30 cellular contexts compared by ENCODE assay signal in the genomic region with DNA sequence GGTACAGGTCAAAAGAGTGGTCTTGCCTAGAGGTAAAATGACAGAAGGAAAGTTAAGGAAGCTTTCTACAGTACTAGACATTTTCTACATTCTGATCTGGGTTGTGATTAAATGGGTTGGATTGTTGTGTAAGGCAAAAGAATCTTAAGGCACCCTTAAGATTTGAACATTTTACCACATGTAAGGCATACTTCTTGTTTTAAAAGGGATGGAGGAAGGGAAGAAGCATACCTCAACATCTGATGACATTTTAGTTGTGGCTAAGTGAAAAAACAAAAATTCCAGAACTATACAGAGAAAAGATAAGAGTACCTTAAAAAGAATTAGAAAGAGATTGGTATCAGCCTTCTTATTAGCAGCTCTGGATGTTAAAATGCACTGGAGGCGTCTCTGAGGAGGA.
"Had no signal": no experiment of that assay in that cellular context is flagged by ENCODE, and none has a peak within 500 bp of the region (broad histone marks: within the 10 kb centered on the region; RNA-seq: fewer than 3 reads in every experiment).

No MANE protein-coding gene starts in this region.

- DNase-seq: naive thymus-derived CD8-positive, alpha-beta T cell; nephron progenitor cell; occipital lobe; ovary; posterior cingulate gyrus; psoas muscle; right cardiac atrium; right lobe of liver; sigmoid colon; small intestine; spleen; stimulated activated CD4-positive, alpha-beta T cell treated with anti-CD3 and anti-CD28 coated beads, Interleukin-12 subunit alpha, Interleukin-12 subunit beta, amount 100 ng/mL, for 4 hours; stimulated activated CD4-positive, alpha-beta T cell treated with anti-CD3 and anti-CD28 coated beads, Interleukin-1b, Interleukin-23, amount 100 ng/mL, for 48 hours; stimulated activated CD4-positive, alpha-beta T cell treated with anti-CD3 and anti-CD28 coated beads, Interleukin-4, amount 100 ng/mL, for 1 hour; stimulated activated CD4-positive, alpha-beta T cell treated with anti-CD3 and anti-CD28 coated beads, Interleukin-4, amount 100 ng/mL, for 4 hours; stimulated activated CD8-positive, alpha-beta memory T cell treated with anti-CD3 and anti-CD28 coated beads, Interleukin-4, amount 100 ng/mL, for 48 hours; stimulated activated naive CD4-positive, alpha-beta T cell; stimulated activated naive CD8-positive, alpha-beta T cell treated with anti-CD3 and anti-CD28 coated beads, Interleukin-15, amount 100 ng/mL, for 72 hours; stimulated activated naive CD8-positive, alpha-beta T cell treated with anti-CD3 and anti-CD28 coated beads, Interleukin-15, Interleukin-2, amounts not matched to agents 100 U/mL and 50 U/mL, for 24 hours; substantia nigra; testis; tibial artery; transverse colon; upper lobe of left lung had no signal

- ATAC-seq: naive thymus-derived CD8-positive, alpha-beta T cell; natural killer cell treated with Interleukin-12 subunit alpha and Interleukin-12 subunit beta and Interleukin-15 and Interleukin-18, amount 100 ng/mL, for 72 hours; psoas muscle; right cardiac atrium; right lobe of liver; stimulated activated memory B cell treated with anti-CD40 and anti-IgM and Interleukin-4, amounts not matched to agents 10 μg/mL and 1 μg/mL and 100 μg/mL, for 72 hours; stimulated activated naive CD8-positive, alpha-beta T cell treated with anti-CD3 and anti-CD28 coated beads, Interleukin-15, amount 100 ng/mL, for 72 hours; stimulated activated naive CD8-positive, alpha-beta T cell treated with anti-CD3 and anti-CD28 coated beads, Interleukin-15, Interleukin-2, amounts not matched to agents 100 U/mL and 50 U/mL, for 24 hours had no signal

- H3K9ac ChIP-seq: neural progenitor cell, parathyroid adenoma had no signal

- H3K79me2 ChIP-seq: parathyroid adenoma had no signal

- H3K36me3 ChIP-seq: ovary, right lobe of liver, sigmoid colon, spleen, suprapubic skin, tibial artery, transverse colon, upper lobe of left lung, vagina had no signal

- H3K4me3 ChIP-seq: neural progenitor cell, ovary, psoas muscle, right lobe of liver, sigmoid colon, spleen, suprapubic skin, testis, tibial artery, transverse colon, upper lobe of left lung, vagina had no signal

- H3K4me1 ChIP-seq: neural progenitor cell, parathyroid adenoma, psoas muscle, right lobe of liver, sigmoid colon, spleen, suprapubic skin, testis, tibial artery, transverse colon, upper lobe of left lung, vagina had no signal

- H3K27ac ChIP-seq: neural progenitor cell, ovary, parathyroid adenoma, psoas muscle, right lobe of liver, sigmoid colon, spleen, suprapubic skin, testis, tibial artery, transverse colon, upper lobe of left lung, vagina had no signal

- H3K4me2 ChIP-seq: neural progenitor cell had no signal

- H3K9me3 ChIP-seq: ovary, testis, vagina had no signal

- H2AFZ ChIP-seq: neural progenitor cell, parathyroid adenoma had no signal

- H3K27me3 ChIP-seq: neural progenitor cell, ovary, right lobe of liver, sigmoid colon, spleen, suprapubic skin, testis, tibial artery, transverse colon, upper lobe of left lung, vagina had no signal
